8 cellular contexts compared by ENCODE assay signal in genomic region chr17:33686171-33686570, GRCh38.
DNase-seq lines count a peak whose midpoint lies in the region; ATAC-seq, FAIRE-seq and TF ChIP-seq lines count a peak whose summit lies in the region.

No MANE protein-coding gene starts in this region.

- no TSS peak for BruUV-seq in HepG2 (replicated peaks; lab: Mats Ljungman, UMichigan)

- TF ChIP-seq POLR2A in HepG2 (IDR thresholded peaks at IDR 0.05; ENCODE audit: insufficient read depth in 1 of 2, low read depth in 2 of 2, low read length in 2 of 2): no peak

- ATAC-seq in WTC11: peak; percentile 68
- ATAC-seq in HepG2: no peak; the same call in 2 of the 3 replicates
- ATAC-seq in GM19351 (IDR thresholded peaks at IDR 0.05; ENCODE audit: unreplicated experiment): no peak

- no peak overlapping the region for H3K4me2 ChIP-seq in HepG2 (ENCODE audit: low read depth, low read length)

- H3K36me3 ChIP-seq in HepG2 (replicated peaks in 1 of 2; ENCODE audit: control insufficient read depth in 1 of 2, insufficient read depth in 2 of 2, low read length in 2 of 2): no peaks in the 10 kb centered on the region

- TF ChIP-seq EP300 in HepG2 (IDR thresholded peaks at IDR 0.05; ENCODE audit: low read depth in 2 of 2, low read length in 2 of 2) (no peak), HepG2 (CRISPR knock-in tag; IDR thresholded peaks at IDR 0.05; ENCODE audit: borderline replicate concordance) (no peak)

- no peaks in the 10 kb centered on the region for H3K9me3 ChIP-seq in HepG2 (ENCODE audit: low read length)

- H3K79me2 ChIP-seq in HepG2 (ENCODE audit: insufficient read depth, low read length): no peaks in the 10 kb centered on the region

- no peaks in the 10 kb centered on the region for H3K4me1 Mint-ChIP-seq in WTC11

- no peak overlapping the region for H3K27ac ChIP-seq in HepG2 (ENCODE audit: extremely low read length, insufficient read depth, low read length)

- no peak for TF ChIP-seq RAD21 in HepG2 (CRISPR knock-in tag; IDR thresholded peaks at IDR 0.05)

- POLR2A ChIA-PET in WTC11 (lab: Charles Lee) (no interaction called here), HepG2 (lab: Yijun Ruan, JAX) (no interaction called here)

- TF ChIP-seq CTCF in WTC11 (IDR thresholded peaks at IDR 0.05) (peak; percentile 50), HepG2 (CRISPR knock-in tag; IDR thresholded peaks at IDR 0.05) (0 out of 2 replicates have a peak, but pooled peaks have one; percentile 9)

- DNase-seq in COLO668 (lab: John Stamatoyannopoulos, UW; ENCODE audit: unreplicated experiment): peak; percentile 0
- peak; percentile 7 for DNase-seq in GM18507 (ENCODE audit: extremely low spot score, insufficient read length, low read depth)
- DNase-seq in WTC11 (ENCODE audit: low spot score): peak; percentile 62
- no peak for DNase-seq in HepG2 (ENCODE audit: low spot score)
- DNase-seq in kidney glomerular epithelial cell (lab: John Stamatoyannopoulos, UW): no peak
- DNase-seq in cerebellar cortex (ENCODE audit: low spot score): no peak
- no peak for DNase-seq in activated CD8-positive, alpha-beta memory T cell treated with anti-CD3 and anti-CD28 coated beads for 24 hours

- no peaks in the 10 kb centered on the region for H3K36me3 Mint-ChIP-seq in WTC11

- in situ Hi-C loops in HepG2 (cut with HindIII; ENCODE audit: extremely low pct_ligation_motif_present, low pct_unique_long_range_greater_than_20kb): no loop called here

- H3K4me1 ChIP-seq in HepG2 (ENCODE audit: insufficient read depth, low read length): no peaks in the 10 kb centered on the region

- no peak overlapping the region for H3K27ac Mint-ChIP-seq in WTC11

- no peaks in the 10 kb centered on the region; the same call in 1 of the 2 replicates for H4K20me1 ChIP-seq in HepG2 (ENCODE audit: insufficient read depth, low read length)

- 59% methylated on average over 4 of the region's 4 CpGs for WGBS in HepG2 (ENCODE audit: low lambda C conversion rate)

- peaks cover 11% of the 10 kb centered on the region; the same call in 1 of the 2 replicates for H3K27me3 Mint-ChIP-seq in WTC11 (ENCODE audit: low read depth)

- no peak for FAIRE-seq in GM18507 (lab: Jason Lieb, UNC)
- FAIRE-seq in HepG2 (lab: Jason Lieb, UNC): no peak

- peaks cover 11% of the 10 kb centered on the region for H3K9me3 Mint-ChIP-seq in WTC11

- no peak overlapping the region for H3K4me3 ChIP-seq in HepG2 (replicated peaks in 1 of 3; ENCODE audit: insufficient read depth in 1 of 3, low read depth in 2 of 3, low read length in 3 of 3)

- CTCF ChIA-PET in WTC11 (lab: Charles Lee): interaction anchor here (0.9 to 3.9 kb wide), 6 partner anchors 9 to 151 kb away, joined by 3 to 21 read pairs (median 5); no protein-coding TSS in a partner anchor
- CTCF ChIA-PET in HepG2 (lab: Yijun Ruan, JAX; ENCODE audit: low intra/inter-chr PET ratio, low total read pairs): no interaction called here

- H3K4me3 Mint-ChIP-seq in WTC11: no peak overlapping the region

- no peak overlapping the region for H3K9ac ChIP-seq in HepG2 (ENCODE audit: insufficient read depth, low read depth, low read length)

- H3K27me3 ChIP-seq in HepG2 (ENCODE audit: control insufficient read depth in 1 of 2, insufficient read depth in 2 of 2, low read length in 2 of 2): no peaks in the 10 kb centered on the region

- H2AFZ ChIP-seq in HepG2 (ENCODE audit: low read length): no peak overlapping the region

- intact Hi-C loops in HepG2 (cut with micrococcal nuclease; ENCODE audit: unreplicated experiment): no loop called here

TF ChIP-seq in WTC11, 78 proteins besides CTCF, POLR2A, EP300 and RAD21 (continues in another document):
- TF ChIP-seq CREB1 (CRISPR knock-in tag; IDR thresholded peaks at IDR 0.05): no peak
- no peak for TF ChIP-seq NR1H2 (CRISPR knock-in tag; IDR thresholded peaks at IDR 0.05)
- TF ChIP-seq PREB (CRISPR knock-in tag; IDR thresholded peaks at IDR 0.05; ENCODE audit: borderline replicate concordance): no peak
- no peak for TF ChIP-seq SP1 (CRISPR knock-in tag; conservative IDR thresholded peaks at IDR 0.05)
- TF ChIP-seq E2F4 (CRISPR knock-in tag; IDR thresholded peaks at IDR 0.05; ENCODE audit: borderline replicate concordance, low read depth): no peak
- no peak for TF ChIP-seq FOXP4 (CRISPR knock-in tag; IDR thresholded peaks at IDR 0.05)

TF ChIP-seq in HepG2, 621 proteins besides CTCF, POLR2A, EP300 and RAD21:
- TF ChIP-seq ZMYM4 (CRISPR knock-in tag; IDR thresholded peaks at IDR 0.05) (no peak), HOXA3 (CRISPR knock-in tag; IDR thresholded peaks at IDR 0.05) (no peak), REPIN1 (CRISPR knock-in tag; IDR thresholded peaks at IDR 0.05; ENCODE audit: borderline replicate concordance, low read depth) (no peak), MAF1 (CRISPR knock-in tag; IDR thresholded peaks at IDR 0.05; ENCODE audit: borderline replicate concordance) (no peak), ZNF143 (CRISPR knock-in tag; IDR thresholded peaks at IDR 0.05) (peak; percentile 48), RXRA (CRISPR knock-in tag; IDR thresholded peaks at IDR 0.05) (no peak)

Comparison
In these comparisons a context has a peak if more than half of its experiments do, and no peak if none do; other contexts are left out.
1. DNase-seq: peak in COLO668 (single experiment), GM18507 (single experiment) and WTC11 (single experiment); none in HepG2 (single experiment), kidney glomerular epithelial cell (single experiment), cerebellar cortex (single experiment) and activated CD8-positive, alpha-beta memory T cell treated with anti-CD3 and anti-CD28 coated beads for 24 hours (single experiment).